In the genomic region with DNA sequence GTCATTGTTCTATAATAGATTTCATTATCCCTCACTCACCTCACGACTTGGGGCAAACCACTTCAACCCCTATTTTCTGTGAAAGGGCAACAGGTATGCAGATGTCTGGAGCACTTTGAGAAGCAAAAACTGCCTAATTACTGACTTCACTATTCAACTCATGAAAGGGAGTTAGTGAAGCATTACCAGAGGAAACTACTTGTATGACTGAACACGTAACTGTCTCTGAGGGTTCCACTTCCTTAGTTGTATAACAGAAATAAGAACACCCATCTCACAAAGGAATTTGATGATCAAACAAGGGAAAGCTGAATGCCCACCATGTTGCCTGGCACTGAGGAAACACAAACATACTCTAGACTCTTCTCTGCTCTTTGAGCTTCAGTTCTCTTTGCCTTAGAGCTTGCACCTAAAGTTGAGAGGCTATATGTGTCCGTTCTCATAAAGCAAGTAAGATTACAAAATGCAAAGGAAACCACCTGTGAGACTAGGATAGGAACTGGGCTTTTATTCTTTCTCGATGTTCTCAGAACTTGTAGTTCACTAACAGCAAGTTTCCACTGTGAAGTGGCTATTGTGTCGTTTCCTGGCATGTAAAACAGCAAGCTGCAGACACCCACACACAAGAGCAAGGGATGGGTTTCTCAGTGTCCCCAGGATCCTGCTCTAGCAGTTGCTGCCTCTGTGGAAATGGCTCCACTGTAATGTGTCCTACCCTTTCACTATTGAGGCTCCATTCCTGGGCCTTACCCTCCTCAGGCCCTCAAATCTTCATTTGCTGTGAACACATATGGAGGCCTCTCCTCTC, we compare ENCODE assay signal across 8 cellular contexts. TPM values are rescaled to one million over a fixed set of nuclear protein-coding genes. Genes with fewer than 3 reads are reported as not detected.
DNase-seq lines count a peak whose midpoint lies in the region; ATAC-seq and TF ChIP-seq lines count a peak whose summit lies in the region.

No MANE protein-coding gene starts in this region.

- peaks cover 64% of the 10 kb centered on the region for H3K4me1 Mint-ChIP-seq in activated CD4-positive, alpha-beta T cell treated with anti-CD3 and anti-CD28 coated beads, Interleukin-2, amount 10 ng/mL, durations not matched to agents 7 days and 5 days

- DNase-seq in activated CD4-positive, alpha-beta T cell treated with anti-CD3 and anti-CD28 coated beads, Interleukin-2, amount 10 ng/mL, durations not matched to agents 7 days and 5 days = peak; percentile 62
- DNase-seq in mesenchymal stem cell (no peak), brain microvascular endothelial cell (no peak), NCI-H774 (lab: John Stamatoyannopoulos, UW) (no peak), SKM-1 (lab: John Stamatoyannopoulos, UW; ENCODE audit: unreplicated experiment) (no peak)

- CTCF ChIA-PET in activated CD4-positive, alpha-beta T cell treated with anti-CD3 and anti-CD28 coated beads, Interleukin-2, amount 10 ng/mL, durations not matched to agents 7 days and 5 days (lab: Charles Lee) = interaction anchor here (0.7 to 2.2 kb wide), 3 partner anchors 15 to 69 kb away, joined by 3 to 9 read pairs (median 4); no protein-coding TSS in a partner anchor

- peak overlapping the region; percentile 97 for H3K4me3 ChIP-seq in ACC112 (ENCODE audit: low read depth, low read length)
- peak overlapping the region in 1 of 2 experiments; percentile 15 for H3K4me3 ChIP-seq in mesenchymal stem cell (ENCODE audit: insufficient read depth in 1 of 2, low read depth in 1 of 2, low read length in 2 of 2)
- no peak overlapping the region for H3K4me3 ChIP-seq in brain microvascular endothelial cell (ENCODE audit: low read depth, low read length)

- peaks cover 47% of the 10 kb centered on the region for H3K36me3 Mint-ChIP-seq in activated CD4-positive, alpha-beta T cell treated with anti-CD3 and anti-CD28 coated beads, Interleukin-2, amount 10 ng/mL, durations not matched to agents 7 days and 5 days (ENCODE audit: low read depth)

- H3K4me1 ChIP-seq in ACC112 (ENCODE audit: control insufficient read depth, insufficient read depth, low read length, unreplicated experiment) (peaks cover 27% of the 10 kb centered on the region), mesenchymal stem cell (ENCODE audit: control insufficient read depth, insufficient read depth, low read depth, low read length) (peaks cover 17% of the 10 kb centered on the region)

- no peak overlapping the region for H4K8ac ChIP-seq in mesenchymal stem cell (ENCODE audit: low read length)

- no peak overlapping the region for H2BK15ac ChIP-seq in mesenchymal stem cell (ENCODE audit: low read depth, poor library complexity, severe bottlenecking)

- TF ChIP-seq CTCF in brain microvascular endothelial cell (IDR thresholded peaks at IDR 0.05; ENCODE audit: low read depth, low read length, missing control alignments) = no peak

- H3K36me3 ChIP-seq in ACC112 (ENCODE audit: insufficient read depth, low read length) (0 out of 2 replicates have a peak, but pooled peaks cover 6% of the 10 kb centered on the region), mesenchymal stem cell (ENCODE audit: control insufficient read depth in 1 of 2, insufficient read depth in 2 of 2, low read depth in 1 of 2, low read length in 2 of 2) (no peaks in the 10 kb centered on the region), brain microvascular endothelial cell (replicated peaks) (no peaks in the 10 kb centered on the region)

- WGBS in mesenchymal stem cell = 97% methylated on average over 4 of the region's 5 CpGs

- no peak overlapping the region for H3K18ac ChIP-seq in mesenchymal stem cell (ENCODE audit: low read depth in 1 of 2, low read length in 2 of 2)

- H2BK12ac ChIP-seq in mesenchymal stem cell (ENCODE audit: low read length in 2 of 2) = no peak overlapping the region

- peaks cover 47% of the 10 kb centered on the region for H3K79me2 ChIP-seq in ACC112 (ENCODE audit: control insufficient read depth, insufficient read depth, low read length, unreplicated experiment)

- no peak overlapping the region for H3K4me2 ChIP-seq in mesenchymal stem cell (ENCODE audit: low read length, poor library complexity, severe bottlenecking)

- no peak overlapping the region for H4K91ac ChIP-seq in mesenchymal stem cell (ENCODE audit: low read length)

- H2AK5ac ChIP-seq in mesenchymal stem cell (ENCODE audit: low read length, severe bottlenecking) = peak overlapping the region; percentile 31

- H3K79me1 ChIP-seq in mesenchymal stem cell (replicated peaks; ENCODE audit: low read length, poor library complexity, severe bottlenecking) = peaks cover 12% of the 10 kb centered on the region

- no peak overlapping the region for H3K23ac ChIP-seq in mesenchymal stem cell (ENCODE audit: low read length in 2 of 2)

- peak overlapping the region; percentile 98 for H3K27ac Mint-ChIP-seq in activated CD4-positive, alpha-beta T cell treated with anti-CD3 and anti-CD28 coated beads, Interleukin-2, amount 10 ng/mL, durations not matched to agents 7 days and 5 days

- no peak overlapping the region for H2BK5ac ChIP-seq in mesenchymal stem cell (ENCODE audit: low read depth, low read length, poor library complexity, severe bottlenecking)

- H3K4me3 Mint-ChIP-seq in activated CD4-positive, alpha-beta T cell treated with anti-CD3 and anti-CD28 coated beads, Interleukin-2, amount 10 ng/mL, durations not matched to agents 7 days and 5 days = peak overlapping the region; percentile 99

- peaks cover 7% of the 10 kb centered on the region for H3K27me3 Mint-ChIP-seq in activated CD4-positive, alpha-beta T cell treated with anti-CD3 and anti-CD28 coated beads, Interleukin-2, amount 10 ng/mL, durations not matched to agents 7 days and 5 days

- H3K9me3 ChIP-seq in mesenchymal stem cell (ENCODE audit: control insufficient read depth, low read length) = no peaks in the 10 kb centered on the region

- H3K27me3 ChIP-seq in ACC112 (ENCODE audit: insufficient read depth, low read length) (peaks cover 11% of the 10 kb centered on the region), mesenchymal stem cell (ENCODE audit: control insufficient read depth in 1 of 2, insufficient read depth in 1 of 2, low read length in 2 of 2) (peaks cover 2% of the 10 kb centered on the region in 2 experiments), brain microvascular endothelial cell (replicated peaks) (no peaks in the 10 kb centered on the region)

- in situ Hi-C loops in brain microvascular endothelial cell (cut with HindIII; ENCODE audit: low pct_ligation_motif_present, low sequenced_read_pairs) = no loop called here

- no peaks in the 10 kb centered on the region for H3K9me3 Mint-ChIP-seq in activated CD4-positive, alpha-beta T cell treated with anti-CD3 and anti-CD28 coated beads, Interleukin-2, amount 10 ng/mL, durations not matched to agents 7 days and 5 days

- H3K27ac ChIP-seq in ACC112 (ENCODE audit: low read depth, low read length) = no peak overlapping the region
- peak overlapping the region; percentile 55 for H3K27ac ChIP-seq in mesenchymal stem cell (ENCODE audit: low read length, poor library complexity, severe bottlenecking)
- H3K27ac ChIP-seq in brain microvascular endothelial cell = no peak overlapping the region

- no peak overlapping the region for H2BK120ac ChIP-seq in mesenchymal stem cell (ENCODE audit: low read depth, low read length)

- H3K9ac ChIP-seq in mesenchymal stem cell (ENCODE audit: low read length) = peak overlapping the region; percentile 42

- H3K4ac ChIP-seq in mesenchymal stem cell (ENCODE audit: low read depth in 1 of 2, low read length in 2 of 2) = no peak overlapping the region

- H3K14ac ChIP-seq in mesenchymal stem cell (ENCODE audit: low read length in 2 of 2) = no peak overlapping the region

- POLR2A ChIA-PET in activated CD4-positive, alpha-beta T cell treated with anti-CD3 and anti-CD28 coated beads, Interleukin-2, amount 10 ng/mL, durations not matched to agents 7 days and 5 days (lab: Charles Lee) = interaction anchor here (0.5 to 1.7 kb wide), 2 partner anchors 64 to 177 kb away, joined by 4 to 5 read pairs; a partner anchor contains a TSS

- H2AFZ ChIP-seq in ACC112 (ENCODE audit: low read length, unreplicated experiment) (no peak overlapping the region), mesenchymal stem cell (ENCODE audit: low read depth, low read length) (no peak overlapping the region)

- ATAC-seq in GM18870 (IDR thresholded peaks at IDR 0.05; ENCODE audit: unreplicated experiment) (peak; percentile 62), HG03045 (IDR thresholded peaks at IDR 0.05; ENCODE audit: unreplicated experiment) (peak; percentile 45)

RNA-seq across cellular contexts. Expression of a gene that starts 2.6 kb away (rescaled TPM):
- total RNA-seq in activated CD4-positive, alpha-beta T cell treated with anti-CD3 and anti-CD28 coated beads, Interleukin-2, amount 10 ng/mL, durations not matched to agents 7 days and 5 days = 10 to 100 TPM; 46.2 to 51.6 TPM
- polyA plus RNA-seq in mesenchymal stem cell (2013, experiment 1 of 2) = 32.0 TPM
- 34.5 TPM for polyA plus RNA-seq in mesenchymal stem cell (2013, experiment 2 of 2)
